Comparison of ENCODE assay signal across 8 cellular contexts in genomic region chr6:83193747-83194582, GRCh38. TPM values are rescaled to one million over a fixed set of nuclear protein-coding genes. Genes with fewer than 3 reads are reported as not detected.
A peak's percentile ranks its signal among the peaks of the same experiment; 100 is the strongest.
DNase-seq lines count a peak whose midpoint lies in the region; ATAC-seq and TF ChIP-seq lines count a peak whose summit lies in the region.

No MANE protein-coding gene starts in this region.

- peak overlapping the region; percentile 69 for H3K4me3 Mint-ChIP-seq in activated CD4-positive, alpha-beta memory T cell treated with anti-CD3 and anti-CD28 coated beads, Interleukin-2, amount 10 ng/mL, durations not matched to agents 7 days and 5 days

- peak; percentile 25 for ATAC-seq in thoracic aorta (ENCODE audit: insufficient number of reproducible peaks, low FRiP score, low read depth)

- TF ChIP-seq CTCF in HFF-Myc (IDR thresholded peaks at IDR 0.05; ENCODE audit: low read depth, low read length, missing control alignments) = no peak
- TF ChIP-seq CTCF in epithelial cell of esophagus (IDR thresholded peaks at IDR 0.05; ENCODE audit: insufficient read depth, low read depth, low read length, missing control alignments) = no peak
- TF ChIP-seq CTCF in thoracic aorta (IDR thresholded peaks at IDR 0.05) = no peak

- H3K27ac ChIP-seq in thoracic aorta = peak overlapping the region; percentile 80 to 85

- H3K36me3 Mint-ChIP-seq in activated CD4-positive, alpha-beta memory T cell treated with anti-CD3 and anti-CD28 coated beads, Interleukin-2, amount 10 ng/mL, durations not matched to agents 7 days and 5 days (ENCODE audit: low read depth) = peaks cover 28% of the 10 kb centered on the region

- CTCF ChIA-PET in activated CD4-positive, alpha-beta memory T cell treated with anti-CD3 and anti-CD28 coated beads, Interleukin-2, amount 10 ng/mL, durations not matched to agents 7 days and 5 days (lab: Charles Lee) = interaction anchor here (1.0 to 6.9 kb wide), 4 partner anchors 10 to 942 kb away, joined by 3 to 53 read pairs (median 6); partner anchors contain the start of genes DOP1A and UBE3D

- POLR2A ChIA-PET in activated CD4-positive, alpha-beta memory T cell treated with anti-CD3 and anti-CD28 coated beads, Interleukin-2, amount 10 ng/mL, durations not matched to agents 7 days and 5 days (lab: Charles Lee) = interaction anchor here (0.7 to 2.9 kb wide), 5 partner anchors 10 to 946 kb away, joined by 3 to 8 read pairs (median 3); partner anchors contain the start of genes DOP1A and UBE3D

- no peaks in the 10 kb centered on the region for H3K9me3 ChIP-seq in thoracic aorta

- DNase-seq in NCI-H1436 (lab: John Stamatoyannopoulos, UW) = peak; percentile 1
- DNase-seq in NCI-H1436 treated with DMSO at 0.1 percent for 48 hours (lab: John Stamatoyannopoulos, UW) = no peak
- no peak for DNase-seq in HFF-Myc (ENCODE audit: extremely low read depth, low read depth)
- DNase-seq in NCI-H146 treated with DMSO at 0.1 percent for 48 hours (lab: John Stamatoyannopoulos, UW; ENCODE audit: unreplicated experiment) = peak; percentile 44
- DNase-seq in activated CD4-positive, alpha-beta memory T cell treated with anti-CD3 and anti-CD28 coated beads, Interleukin-2, amount 10 ng/mL, durations not matched to agents 7 days and 5 days = peak; percentile 18
- DNase-seq in epithelial cell of esophagus (ENCODE audit: low read depth) = peak; percentile 21
- DNase-seq in midbrain (lab: John Stamatoyannopoulos, UW) = peak; percentile 38
- no peak for DNase-seq in thoracic aorta (ENCODE audit: low spot score)

- H3K36me3 ChIP-seq in thoracic aorta = no peaks in the 10 kb centered on the region

- no peaks in the 10 kb centered on the region for H3K27me3 Mint-ChIP-seq in activated CD4-positive, alpha-beta memory T cell treated with anti-CD3 and anti-CD28 coated beads, Interleukin-2, amount 10 ng/mL, durations not matched to agents 7 days and 5 days

- H3K9me3 Mint-ChIP-seq in activated CD4-positive, alpha-beta memory T cell treated with anti-CD3 and anti-CD28 coated beads, Interleukin-2, amount 10 ng/mL, durations not matched to agents 7 days and 5 days = no peaks in the 10 kb centered on the region

- no peaks in the 10 kb centered on the region for H3K27me3 ChIP-seq in thoracic aorta (replicated peaks; ENCODE audit: insufficient read depth)

- H3K27ac Mint-ChIP-seq in activated CD4-positive, alpha-beta memory T cell treated with anti-CD3 and anti-CD28 coated beads, Interleukin-2, amount 10 ng/mL, durations not matched to agents 7 days and 5 days = no peak overlapping the region

- H3K4me3 ChIP-seq in HFF-Myc (replicated peaks; ENCODE audit: low read depth, low read length) (peak overlapping the region; percentile 79), epithelial cell of esophagus (ENCODE audit: low read length) (peak overlapping the region; percentile 80), thoracic aorta (peak overlapping the region; percentile 88)

- peaks cover 17 to 36% of the 10 kb centered on the region in 2 donors for H3K4me1 ChIP-seq in thoracic aorta (ENCODE audit: control insufficient read depth in 1 of 2, low read depth in 2 of 2)

- peaks cover 39% of the 10 kb centered on the region for H3K4me1 Mint-ChIP-seq in activated CD4-positive, alpha-beta memory T cell treated with anti-CD3 and anti-CD28 coated beads, Interleukin-2, amount 10 ng/mL, durations not matched to agents 7 days and 5 days

RNA-seq across cellular contexts. Expression of gene RWDD2A, which starts 0.8 kb away (rescaled TPM):
- total RNA-seq in activated CD4-positive, alpha-beta memory T cell treated with anti-CD3 and anti-CD28 coated beads, Interleukin-2, amount 10 ng/mL, durations not matched to agents 7 days and 5 days = 1 to 10 TPM; 1.9 to 2.3 TPM
- 1 to 10 TPM; 4.3 to 7.0 TPM for total RNA-seq in thoracic aorta

RNA-seq across cellular contexts. Expression of gene PGM3, which starts 0.9 kb away (rescaled TPM):
- 10 to 100 TPM; 18.6 to 20.7 TPM for total RNA-seq in activated CD4-positive, alpha-beta memory T cell treated with anti-CD3 and anti-CD28 coated beads, Interleukin-2, amount 10 ng/mL, durations not matched to agents 7 days and 5 days
- total RNA-seq in thoracic aorta = 10 to 100 TPM; 30.8 to 33.4 TPM

Comparison
In these comparisons a context has a peak if more than half of its experiments do, and no peak if none do; other contexts are left out.
1. DNase-seq: peak in NCI-H1436 (single experiment), NCI-H146 treated with DMSO at 0.1 percent for 48 hours (single experiment), activated CD4-positive, alpha-beta memory T cell treated with anti-CD3 and anti-CD28 coated beads, Interleukin-2, amount 10 ng/mL, durations not matched to agents 7 days and 5 days (single experiment), epithelial cell of esophagus (single experiment) and midbrain (single experiment); none in NCI-H1436 treated with DMSO at 0.1 percent for 48 hours (single experiment), HFF-Myc (single experiment) and thoracic aorta (single experiment).
2. Peak in every context shown above with its lines, with median percentiles within 50 percentile points of each other: H3K4me3 ChIP-seq.